ENCODE assay signal across 8 cellular contexts in the genomic region with DNA sequence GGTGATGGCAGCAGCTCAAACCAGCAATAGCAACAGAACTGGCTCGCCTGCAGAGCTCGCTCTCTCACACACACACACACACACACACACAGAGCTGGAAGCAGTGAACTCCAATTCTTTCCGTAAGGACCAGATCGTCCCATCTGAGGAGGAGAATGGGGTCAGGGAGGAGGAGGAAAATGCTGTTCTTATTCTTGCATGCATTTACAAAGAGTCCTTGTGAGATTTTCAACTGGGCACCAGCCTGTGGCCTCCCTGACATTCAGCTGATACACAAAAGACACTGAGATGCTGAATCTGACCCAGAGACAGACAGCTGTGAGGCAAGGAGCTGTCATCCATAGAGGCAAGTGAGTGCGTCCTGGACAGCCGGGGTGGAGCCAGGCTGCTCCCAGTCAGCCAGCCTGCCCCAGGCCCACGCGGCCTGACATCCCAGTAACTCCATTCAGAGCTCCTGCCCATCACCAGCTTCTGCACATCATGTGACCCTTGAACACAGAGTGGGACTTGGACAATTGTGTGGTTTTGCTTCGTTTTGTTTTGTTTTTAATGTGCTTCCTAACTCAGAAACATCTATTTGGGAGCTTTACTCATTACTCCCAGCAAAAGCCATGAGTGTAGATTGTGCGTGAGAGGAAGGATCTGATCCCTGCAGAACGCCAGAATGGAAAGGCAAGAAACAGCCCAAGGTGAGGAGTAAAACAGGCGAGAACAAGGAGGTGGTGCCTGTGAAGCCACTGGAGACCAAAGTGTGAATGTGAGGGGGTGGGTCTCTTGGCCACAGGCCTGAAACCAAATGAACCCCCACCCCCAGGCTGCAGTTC. TPM values are rescaled to one million over a fixed set of nuclear protein-coding genes. Genes with fewer than 3 reads are reported as not detected.
DNase-seq lines count a peak whose midpoint lies in the region; ATAC-seq, FAIRE-seq and TF ChIP-seq lines count a peak whose summit lies in the region.

No MANE protein-coding gene starts in this region.

- CTCF ChIA-PET in activated CD8-positive, alpha-beta T cell treated with anti-CD3 and anti-CD28 coated beads, Interleukin-2, amount 10 ng/mL, durations not matched to agents 7 days and 5 days (lab: Charles Lee): interaction anchor here (1.1 to 4.9 kb wide), 8 partner anchors 10 to 110 kb away, joined by 4 to 48 read pairs (median 16); a partner anchor contains a TSS

- peak overlapping the region; percentile 94 for H3K4me3 Mint-ChIP-seq in activated CD8-positive, alpha-beta T cell treated with anti-CD3 and anti-CD28 coated beads, Interleukin-2, amount 10 ng/mL, durations not matched to agents 7 days and 5 days

- H3K4me1 ChIP-seq in hepatocyte (ENCODE audit: insufficient read depth) (peaks cover 7% of the 10 kb centered on the region), skeletal muscle tissue (ENCODE audit: control insufficient read depth in 3 of 3, insufficient read depth in 3 of 3, low read length in 3 of 3) (peaks cover 15 to 22% (median 20%) of the 10 kb centered on the region in 3 donors)

- TF ChIP-seq POLR2A in GM12892 (IDR thresholded peaks at IDR 0.05; ENCODE audit: low read depth, low read length): no peak

- no peak for DNase-seq in GM12892 (ENCODE audit: insufficient read length)
- peak; percentile 21 for DNase-seq in activated CD8-positive, alpha-beta T cell treated with anti-CD3 and anti-CD28 coated beads, Interleukin-2, amount 10 ng/mL, durations not matched to agents 7 days and 5 days
- no peak for DNase-seq in hepatocyte (ENCODE audit: low spot score)
- no peak for DNase-seq in AG08395 (ENCODE audit: low spot score)

- POLR2A ChIA-PET in activated CD8-positive, alpha-beta T cell treated with anti-CD3 and anti-CD28 coated beads, Interleukin-2, amount 10 ng/mL, durations not matched to agents 7 days and 5 days (lab: Charles Lee): interaction anchor here (0.6 to 2.3 kb wide), 11 partner anchors 17 to 360 kb away, joined by 3 to 7 read pairs (median 3); no protein-coding TSS in a partner anchor

- H3K27me3 ChIP-seq in hepatocyte: no peaks in the 10 kb centered on the region
- no peaks in the 10 kb centered on the region for H3K27me3 ChIP-seq in skeletal muscle tissue (ENCODE audit: control insufficient read depth in 3 of 3, insufficient read depth in 3 of 3, low read length in 3 of 3)

- no peaks in the 10 kb centered on the region for H3K36me3 ChIP-seq in hepatocyte (replicated peaks; ENCODE audit: insufficient read depth, low read depth)
- peaks cover 0 to 6% (median 2%) of the 10 kb centered on the region in 3 donors for H3K36me3 ChIP-seq in skeletal muscle tissue (ENCODE audit: control insufficient read depth in 3 of 3, insufficient read depth in 3 of 3, low read length in 3 of 3)

- no peak for TF ChIP-seq CTCF in hepatocyte (IDR thresholded peaks at IDR 0.05; ENCODE audit: poor library complexity)

- no peak overlapping the region for H2AFZ ChIP-seq in hepatocyte

- H3K27ac ChIP-seq in hepatocyte: no peak overlapping the region
- no peak overlapping the region for H3K27ac ChIP-seq in skeletal muscle tissue (ENCODE audit: low read depth, low read length)

- peaks cover 53% of the 10 kb centered on the region for H3K4me1 Mint-ChIP-seq in activated CD8-positive, alpha-beta T cell treated with anti-CD3 and anti-CD28 coated beads, Interleukin-2, amount 10 ng/mL, durations not matched to agents 7 days and 5 days (ENCODE audit: low read depth)

- H3K36me3 Mint-ChIP-seq in activated CD8-positive, alpha-beta T cell treated with anti-CD3 and anti-CD28 coated beads, Interleukin-2, amount 10 ng/mL, durations not matched to agents 7 days and 5 days (ENCODE audit: low read depth): peaks cover 60% of the 10 kb centered on the region

- H3K9me3 ChIP-seq in hepatocyte (ENCODE audit: low read depth): no peaks in the 10 kb centered on the region
- no peaks in the 10 kb centered on the region for H3K9me3 ChIP-seq in skeletal muscle tissue (ENCODE audit: control insufficient read depth in 3 of 3, low read length in 3 of 3)

- H3K27me3 Mint-ChIP-seq in activated CD8-positive, alpha-beta T cell treated with anti-CD3 and anti-CD28 coated beads, Interleukin-2, amount 10 ng/mL, durations not matched to agents 7 days and 5 days (ENCODE audit: low read depth): no peaks in the 10 kb centered on the region

- H3K9me3 Mint-ChIP-seq in activated CD8-positive, alpha-beta T cell treated with anti-CD3 and anti-CD28 coated beads, Interleukin-2, amount 10 ng/mL, durations not matched to agents 7 days and 5 days (ENCODE audit: insufficient read depth): no peaks in the 10 kb centered on the region

- H3K27ac Mint-ChIP-seq in activated CD8-positive, alpha-beta T cell treated with anti-CD3 and anti-CD28 coated beads, Interleukin-2, amount 10 ng/mL, durations not matched to agents 7 days and 5 days: peak overlapping the region; percentile 62

- H3K79me2 ChIP-seq in hepatocyte: peaks cover 5% of the 10 kb centered on the region

- no peak overlapping the region for H3K4me3 ChIP-seq in hepatocyte
- H3K4me3 ChIP-seq in skeletal muscle tissue (ENCODE audit: low read length in 3 of 3): peak overlapping the region in 2 of 3 donors; percentile 13 to 31

- peak; percentile 62 for FAIRE-seq in GM12892 (lab: Jason Lieb, UNC)

- no peaks in the 10 kb centered on the region for H4K20me1 ChIP-seq in hepatocyte (ENCODE audit: insufficient read depth, poor library complexity, severe bottlenecking)

- no peaks in the 10 kb centered on the region for H3K9me2 ChIP-seq in hepatocyte (replicated peaks; ENCODE audit: insufficient read depth)

- 75% methylated on average over 12 of the region's 12 CpGs for WGBS in hepatocyte (ENCODE audit: low lambda C conversion rate, missing lambda C conversion rate)

- no peak for ATAC-seq in activated CD8-positive, alpha-beta T cell treated with anti-CD3 and anti-CD28 coated beads, Interleukin-2, amount 10 ng/mL, durations not matched to agents 7 days and 5 days
- ATAC-seq in GM19351 (IDR thresholded peaks at IDR 0.05; ENCODE audit: unreplicated experiment): no peak
- ATAC-seq in HG02885 (IDR thresholded peaks at IDR 0.05; ENCODE audit: poor library complexity, unreplicated experiment): no peak
- no peak for ATAC-seq in HG03469 (IDR thresholded peaks at IDR 0.05; ENCODE audit: unreplicated experiment)

- H3K9ac ChIP-seq in skeletal muscle tissue (ENCODE audit: low read depth in 1 of 3, low read length in 3 of 3): no peak overlapping the region

- H3K4me2 ChIP-seq in hepatocyte: peak overlapping the region; percentile 98

RNA-seq across cellular contexts. Expression of a gene that starts 2.1 kb away (rescaled TPM):
- polyA plus RNA-seq in GM12892 (2012; ENCODE audit: missing spikeins): 13.7 TPM
- 10 to 100 TPM; 36.9 to 38.1 TPM for total RNA-seq in activated CD8-positive, alpha-beta T cell treated with anti-CD3 and anti-CD28 coated beads, Interleukin-2, amount 10 ng/mL, durations not matched to agents 7 days and 5 days
- 37.2 and 51.1 TPM in 2 replicates for total RNA-seq in hepatocyte
- polyA plus RNA-seq in hepatocyte: 60.5 and 70.0 TPM in 2 replicates
- total RNA-seq in skeletal muscle tissue: 3.1 TPM

RNA-seq across cellular contexts. Expression of a gene that starts 59.4 kb away (rescaled TPM):
- 7.5 TPM for polyA plus RNA-seq in GM12892 (2012; ENCODE audit: missing spikeins)
- 10 to 100 TPM; 55.1 to 57.1 TPM for total RNA-seq in activated CD8-positive, alpha-beta T cell treated with anti-CD3 and anti-CD28 coated beads, Interleukin-2, amount 10 ng/mL, durations not matched to agents 7 days and 5 days
- total RNA-seq in hepatocyte: 48.6 and 57.0 TPM in 2 replicates
- polyA plus RNA-seq in hepatocyte: 45.9 and 56.5 TPM in 2 replicates
- total RNA-seq in skeletal muscle tissue: 11.5 TPM
